ENCODE assay signal across 24 cellular contexts in the genomic region with DNA sequence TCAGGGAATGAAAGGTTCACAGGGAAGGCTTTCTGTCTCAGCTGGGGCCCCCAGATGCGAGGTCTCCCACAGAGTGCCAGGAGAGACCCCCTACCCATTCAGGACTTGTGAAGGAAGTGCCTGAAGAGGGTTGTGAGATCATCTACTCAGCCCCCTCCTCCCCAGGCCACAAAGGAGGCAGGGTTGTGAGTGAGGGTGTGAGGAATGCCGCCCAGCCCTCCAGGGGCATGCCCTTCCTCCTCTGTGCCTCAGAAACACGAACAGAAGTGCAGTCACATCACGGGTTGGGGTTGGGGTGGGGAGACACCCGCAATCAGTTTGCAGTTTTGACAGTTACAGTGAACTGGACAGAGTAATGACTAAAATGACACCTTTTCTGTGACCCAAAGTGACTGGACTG. TPM values are rescaled to one million over a fixed set of nuclear protein-coding genes. Genes with fewer than 3 reads are reported as not detected.
DNase-seq lines count a peak whose midpoint lies in the region; ATAC-seq and TF ChIP-seq lines count a peak whose summit lies in the region.
"Had no signal": no experiment of that assay in that cellular context is flagged by ENCODE, and none has a peak within 500 bp of the region (broad histone marks: within the 10 kb centered on the region; RNA-seq: fewer than 3 reads in every experiment).

No MANE protein-coding gene starts in this region.

- POLR2A ChIA-PET in CD4-positive, alpha-beta T cell (lab: Charles Lee) = interaction anchor here (0.8 to 3.7 kb wide), 5 partner anchors 11 to 48 kb away, joined by 3 to 15 read pairs (median 4); no protein-coding TSS in a partner anchor

- peak overlapping the region; percentile 27 for H3K27ac ChIP-seq in CD4-positive, alpha-beta T cell (ENCODE audit: low read depth, low read length)
- peak overlapping the region; percentile 69 for H3K27ac ChIP-seq in layer of hippocampus (ENCODE audit: low read depth, low read length)
- H3K27ac ChIP-seq: body of pancreas, hepatocyte, SJCRH30, upper lobe of right lung had no signal

- no peaks in the 10 kb centered on the region for H3K27me3 Mint-ChIP-seq in CD4-positive, alpha-beta T cell
- H3K27me3 Mint-ChIP-seq in T-helper 17 cell = no peaks in the 10 kb centered on the region

- peaks cover 44% of the 10 kb centered on the region for H3K36me3 Mint-ChIP-seq in CD4-positive, alpha-beta T cell (ENCODE audit: low read depth)
- peaks cover 2% of the 10 kb centered on the region for H3K36me3 Mint-ChIP-seq in T-helper 17 cell (ENCODE audit: low read depth)
- H3K36me3 Mint-ChIP-seq: memory B cell; natural killer cell treated with Interleukin-12 subunit alpha and Interleukin-12 subunit beta and Interleukin-15 and Interleukin-18, amount 100 ng/mL, for 72 hours had no signal

- DNase-seq in ACHN = peak; percentile 46
- DNase-seq in CD4-positive, alpha-beta T cell = no peak
- DNase-seq in T-helper 17 cell = no peak
- no peak for DNase-seq in amygdala (lab: John Stamatoyannopoulos, UW)
- no peak for DNase-seq in activated effector memory CD4-positive, alpha-beta T cell treated with Interleukin-2 at 50 U/mL for 16 hours
- no peak for DNase-seq in stimulated activated CD4-positive, alpha-beta T cell treated with anti-CD3 and anti-CD28 coated beads, Interleukin-4, amount 100 ng/mL, for 1 hour
- DNase-seq: activated gamma-delta T cell; body of pancreas; cortex of kidney; GF-D8; H9; NCI-H1417; NCI-H524; SJCRH30; stimulated activated CD4-positive, alpha-beta T cell treated with anti-CD3 and anti-CD28 coated beads, Interleukin-1b, Interleukin-23, amount 100 ng/mL, for 48 hours; T-helper 9 cell; upper lobe of right lung had no signal

- in situ Hi-C loops in ACHN (cut with HindIII; ENCODE audit: low pct_ligation_motif_present, low pct_unique_long_range_greater_than_20kb, low sequenced_read_pairs) = no loop called here

- CTCF ChIA-PET in CD4-positive, alpha-beta T cell (lab: Charles Lee) = interaction anchor here (0.5 to 2.2 kb wide), 3 partner anchors 8 to 102 kb away, joined by 3 to 6 read pairs (median 5); no protein-coding TSS in a partner anchor

- no peaks in the 10 kb centered on the region for H3K27me3 ChIP-seq in CD4-positive, alpha-beta T cell (ENCODE audit: control insufficient read depth, insufficient read depth, low read length)
- H3K27me3 ChIP-seq in layer of hippocampus (ENCODE audit: control insufficient read depth, insufficient read depth, low read length) = peaks cover 4% of the 10 kb centered on the region

- intact Hi-C loops in CD4-positive, alpha-beta T cell (cut with DNase I, micrococcal nuclease) = loop anchor here in 1 of 2 experiments (2.0 kb wide), 1 partner anchor 22 kb away; no protein-coding TSS in a partner anchor

- peak overlapping the region; percentile 55 for H3K27ac Mint-ChIP-seq in CD4-positive, alpha-beta T cell
- H3K27ac Mint-ChIP-seq in T-helper 17 cell = peak overlapping the region; percentile 78
- H3K27ac Mint-ChIP-seq: H9; memory B cell; natural killer cell treated with Interleukin-12 subunit alpha and Interleukin-12 subunit beta and Interleukin-15 and Interleukin-18, amount 100 ng/mL, for 72 hours; stimulated activated naive CD8-positive, alpha-beta T cell treated with anti-CD3 and anti-CD28 coated beads, Interleukin-15, Interleukin-2, amounts not matched to agents 100 ng/mL and 50 ng/mL, for 24 hours had no signal

- no peaks in the 10 kb centered on the region for H3K9me3 ChIP-seq in CD4-positive, alpha-beta T cell (ENCODE audit: control insufficient read depth, low read length)
- no peaks in the 10 kb centered on the region for H3K9me3 ChIP-seq in T-helper 17 cell (ENCODE audit: control insufficient read depth, low read length, poor library complexity, severe bottlenecking)
- H3K9me3 ChIP-seq: body of pancreas, SJCRH30, upper lobe of right lung had no signal

- peaks cover 89% of the 10 kb centered on the region for H3K4me1 Mint-ChIP-seq in CD4-positive, alpha-beta T cell (ENCODE audit: low read depth)
- peaks cover 30% of the 10 kb centered on the region for H3K4me1 Mint-ChIP-seq in T-helper 17 cell

- no peak overlapping the region for H3K4me3 Mint-ChIP-seq in CD4-positive, alpha-beta T cell
- H3K4me3 Mint-ChIP-seq in T-helper 17 cell = no peak overlapping the region
- H3K4me3 Mint-ChIP-seq: H9; memory B cell; natural killer cell treated with Interleukin-12 subunit alpha and Interleukin-12 subunit beta and Interleukin-15 and Interleukin-18, amount 100 ng/mL, for 72 hours; stimulated activated naive CD8-positive, alpha-beta T cell treated with anti-CD3 and anti-CD28 coated beads, Interleukin-15, Interleukin-2, amounts not matched to agents 100 ng/mL and 50 ng/mL, for 24 hours had no signal

- no peak for ATAC-seq in CD4-positive, alpha-beta T cell (ENCODE audit: poor library complexity)
- ATAC-seq in T-helper 17 cell (no peak), HG03521 (IDR thresholded peaks at IDR 0.05; ENCODE audit: unreplicated experiment) (no peak)
- ATAC-seq: body of pancreas; natural killer cell treated with Interleukin-12 subunit alpha and Interleukin-12 subunit beta and Interleukin-15 and Interleukin-18, amount 100 ng/mL, for 72 hours had no signal

- no peak for TF ChIP-seq CTCF in CD4-positive, alpha-beta T cell (IDR thresholded peaks at IDR 0.05)

- H3K9me3 Mint-ChIP-seq in CD4-positive, alpha-beta T cell = no peaks in the 10 kb centered on the region
- H3K9me3 Mint-ChIP-seq: H9; memory B cell; natural killer cell treated with Interleukin-12 subunit alpha and Interleukin-12 subunit beta and Interleukin-15 and Interleukin-18, amount 100 ng/mL, for 72 hours; stimulated activated naive CD8-positive, alpha-beta T cell treated with anti-CD3 and anti-CD28 coated beads, Interleukin-15, Interleukin-2, amounts not matched to agents 100 ng/mL and 50 ng/mL, for 24 hours had no signal

RNA-seq across cellular contexts. Expression of a gene that starts 5.0 kb away (rescaled TPM):
- total RNA-seq in CD4-positive, alpha-beta T cell = 100 to 1,000 TPM; 101 to 102 TPM
- 100 to 1,000 TPM; 127 to 159 TPM for total RNA-seq in T-helper 17 cell
- total RNA-seq: body of pancreas, fibroblast of villous mesenchyme, H9, SJCRH30 had no signal
